Comparison of ENCODE assay signal across 19 cellular contexts in the genomic region with DNA sequence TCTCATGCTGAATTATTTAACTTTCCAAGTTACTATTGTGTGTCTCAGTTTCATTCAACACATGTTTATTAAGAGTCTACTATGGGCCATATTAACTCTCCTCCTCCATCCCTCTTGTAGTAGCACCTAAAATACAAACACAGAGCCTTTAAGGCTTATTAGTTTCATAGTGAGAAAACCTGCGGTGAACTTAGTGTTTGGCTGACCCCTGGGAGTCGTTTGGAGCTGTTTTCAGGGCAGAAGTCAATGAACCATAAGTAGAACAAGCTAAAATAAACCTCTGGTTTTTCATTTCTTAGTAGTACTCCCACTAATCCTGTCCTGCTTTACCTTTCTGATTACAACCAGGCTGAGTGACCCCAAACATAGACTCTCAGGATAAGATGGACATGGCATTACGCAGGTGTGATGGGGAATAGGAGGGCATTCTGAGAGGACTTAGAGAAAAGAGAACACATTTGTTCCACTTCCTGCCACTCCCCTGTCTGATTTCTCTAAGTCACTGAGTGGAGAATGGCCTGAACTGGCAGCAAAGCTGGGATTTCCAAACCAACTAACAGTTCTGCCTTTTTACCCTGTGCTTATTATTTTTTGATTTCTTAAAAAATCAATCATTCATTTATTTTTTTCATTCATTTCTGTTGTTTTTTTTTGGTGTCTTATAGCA.
DNase-seq lines count a peak whose midpoint lies in the region; ATAC-seq and TF ChIP-seq lines count a peak whose summit lies in the region.
"Had no signal": no experiment of that assay in that cellular context is flagged by ENCODE, and none has a peak within 500 bp of the region (broad histone marks: within the 10 kb centered on the region; RNA-seq: fewer than 3 reads in every experiment).

No MANE protein-coding gene starts in this region.

- DNase-seq in right lobe of liver, result no peak
- no peak for DNase-seq in GM10248 (ENCODE audit: extremely low spot score)
- DNase-seq in naive thymus-derived CD8-positive, alpha-beta T cell, result no peak
- DNase-seq in SW 1271 (lab: John Stamatoyannopoulos, UW), result no peak
- no peak for DNase-seq in osteocyte (ENCODE audit: extremely low spot score, unreplicated experiment)
- DNase-seq: activated CD4-positive, alpha-beta T cell treated with anti-CD3 and anti-CD28 coated beads for 1 hour; activated naive CD4-positive, alpha-beta T cell treated with anti-CD3 and anti-CD28 coated beads, Interleukin-2, amount 50 U/mL, for 16 hours; BE2C; DMS79 treated with DMSO at 0.1 percent for 48 hours; effector CD4-positive, alpha-beta T cell; hypothalamus; left ventricle myocardium inferior; MV-4-11; RPMI8226 had no signal

- H3K4me1 Mint-ChIP-seq in naive thymus-derived CD8-positive, alpha-beta T cell, result peaks cover 2 to 8% (median 4%) of the 10 kb centered on the region in 4 donors
- no peaks in the 10 kb centered on the region for H3K4me1 Mint-ChIP-seq in osteocyte (ENCODE audit: unreplicated experiment)

- 19% methylated on average over 3 of the region's 3 CpGs for WGBS in right lobe of liver (ENCODE audit: insufficient coverage, low coverage, low lambda C conversion rate, missing lambda C conversion rate)

- POLR2A ChIA-PET in GM10248 (lab: Yijun Ruan, JAX), result no interaction called here
- POLR2A ChIA-PET in naive thymus-derived CD8-positive, alpha-beta T cell (lab: Charles Lee), result no interaction called here

- peaks cover 0 to 36% (median 15%) of the 10 kb centered on the region in 4 donors for H3K4me1 ChIP-seq in right lobe of liver

- peak overlapping the region in 2 of 3 donors; percentile 2 to 25 for H3K27ac ChIP-seq in right lobe of liver
- H3K27ac ChIP-seq: left ventricle myocardium inferior had no signal

- H3K9me3 Mint-ChIP-seq in naive thymus-derived CD8-positive, alpha-beta T cell, result no peaks in the 10 kb centered on the region
- no peaks in the 10 kb centered on the region for H3K9me3 Mint-ChIP-seq in osteocyte (ENCODE audit: unreplicated experiment)
- H3K9me3 Mint-ChIP-seq: T-helper 1 cell treated with Interleukin-12 subunit alpha and Interleukin-12 subunit beta and Interleukin-4 antibody, amounts not matched to agents 30 μg/mL and 1 μg/mL, for 36 hours had no signal

- CTCF ChIA-PET in GM10248 (lab: Yijun Ruan, JAX), result interaction anchor here (1.5 kb wide), 1 partner anchor 9 kb away, joined by 7 read pairs; no protein-coding TSS in a partner anchor

- no peak overlapping the region for H3K4me3 Mint-ChIP-seq in naive thymus-derived CD8-positive, alpha-beta T cell
- no peak overlapping the region for H3K4me3 Mint-ChIP-seq in osteocyte (ENCODE audit: unreplicated experiment)
- H3K4me3 Mint-ChIP-seq: brain; T-helper 1 cell treated with Interleukin-12 subunit alpha and Interleukin-12 subunit beta and Interleukin-4 antibody, amounts not matched to agents 30 μg/mL and 1 μg/mL, for 36 hours had no signal

- H3K36me3 ChIP-seq in right lobe of liver, result no peaks in the 10 kb centered on the region
- H3K36me3 ChIP-seq: BE2C, left ventricle myocardium inferior had no signal

- H3K4me3 ChIP-seq in right lobe of liver, result no peak overlapping the region
- H3K4me3 ChIP-seq: left ventricle myocardium inferior had no signal

- peaks cover 3 to 11% (median 6%) of the 10 kb centered on the region in 5 donors for H3K27me3 Mint-ChIP-seq in naive thymus-derived CD8-positive, alpha-beta T cell
- H3K27me3 Mint-ChIP-seq in osteocyte (ENCODE audit: unreplicated experiment), result peaks cover 25% of the 10 kb centered on the region

- no peak for TF ChIP-seq CTCF in right lobe of liver (IDR thresholded peaks at IDR 0.05)
- no peak for TF ChIP-seq CTCF in GM10248 (IDR thresholded peaks at IDR 0.05; ENCODE audit: control extremely low read depth, extremely low read depth, low read depth, missing control alignments)
- TF ChIP-seq CTCF in osteocyte (IDR thresholded peaks at IDR 0.05), result no peak

- H3K27me3 ChIP-seq in right lobe of liver, result no peaks in the 10 kb centered on the region
- H3K27me3 ChIP-seq: BE2C had no signal

- H3K36me3 Mint-ChIP-seq in naive thymus-derived CD8-positive, alpha-beta T cell, result no peaks in the 10 kb centered on the region
- H3K36me3 Mint-ChIP-seq in osteocyte (ENCODE audit: unreplicated experiment), result no peaks in the 10 kb centered on the region
- H3K36me3 Mint-ChIP-seq: brain had no signal

- ATAC-seq in GM18868 (IDR thresholded peaks at IDR 0.05; ENCODE audit: unreplicated experiment) (peak; percentile 54), GM21619 (IDR thresholded peaks at IDR 0.05; ENCODE audit: unreplicated experiment) (peak; percentile 83), HG03066 (IDR thresholded peaks at IDR 0.05; ENCODE audit: low read depth, unreplicated experiment) (peak; percentile 46), right lobe of liver (peak; percentile 53 to 75 (median 68))
- no peak for ATAC-seq in naive thymus-derived CD8-positive, alpha-beta T cell

- intact Hi-C loops in right lobe of liver (cut with DNase I), result no loop called here

- TF ChIP-seq POLR2A in right lobe of liver (IDR thresholded peaks at IDR 0.05), result no peak

- no peaks in the 10 kb centered on the region for H3K9me3 ChIP-seq in right lobe of liver
- H3K9me3 ChIP-seq: BE2C, left ventricle myocardium inferior had no signal

- no peak overlapping the region for H3K27ac Mint-ChIP-seq in naive thymus-derived CD8-positive, alpha-beta T cell
- H3K27ac Mint-ChIP-seq in osteocyte (ENCODE audit: unreplicated experiment), result no peak overlapping the region
- H3K27ac Mint-ChIP-seq: brain; T-helper 1 cell treated with Interleukin-12 subunit alpha and Interleukin-12 subunit beta and Interleukin-4 antibody, amounts not matched to agents 30 μg/mL and 1 μg/mL, for 36 hours had no signal

Comparison
In these comparisons a context has a peak if more than half of its experiments do, and no peak if none do; other contexts are left out.
1. ATAC-seq: peak in GM18868 (single experiment), GM21619 (single experiment), HG03066 (single experiment) and right lobe of liver (4 of 4); none in naive thymus-derived CD8-positive, alpha-beta T cell (0 of 2).